ENCODE assay signal across 11 cellular contexts in the genomic region with DNA sequence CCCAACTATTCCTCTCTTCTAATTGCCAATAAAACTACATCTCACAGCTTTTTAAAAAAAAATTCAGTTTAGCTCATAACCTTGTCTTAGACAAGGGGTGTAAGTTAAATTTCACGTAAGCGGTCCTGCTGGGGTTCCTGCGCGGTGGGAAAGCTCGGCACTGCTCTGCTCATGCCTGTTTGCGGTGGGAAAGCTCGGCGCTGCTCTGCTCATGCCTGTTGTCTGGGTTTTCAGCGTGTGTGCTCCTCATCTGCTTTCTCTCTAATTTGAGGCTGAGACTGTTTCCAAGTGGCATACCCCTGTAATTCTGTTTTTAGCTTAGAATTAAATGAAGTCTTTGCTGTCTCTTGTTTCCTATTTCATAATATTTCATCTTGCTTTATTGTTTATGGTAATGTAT. TPM values are rescaled to one million over a fixed set of nuclear protein-coding genes. Genes with fewer than 3 reads are reported as not detected.
DNase-seq lines count a peak whose midpoint lies in the region; ATAC-seq and TF ChIP-seq lines count a peak whose summit lies in the region.
"Had no signal": no experiment of that assay in that cellular context is flagged by ENCODE, and none has a peak within 500 bp of the region (broad histone marks: within the 10 kb centered on the region; RNA-seq: fewer than 3 reads in every experiment).

No MANE protein-coding gene starts in this region.

- H3K4me1 ChIP-seq in heart right ventricle (peaks cover 2 to 83% (median 64%) of the 10 kb centered on the region in 9 donors), smooth muscle cell (ENCODE audit: low read depth) (peaks cover 18% of the 10 kb centered on the region), mucosa of descending colon (ENCODE audit: low read depth) (peaks cover 20% of the 10 kb centered on the region)

- no peak overlapping the region for H3K27ac Mint-ChIP-seq in activated CD4-positive, alpha-beta T cell treated with anti-CD3 and anti-CD28 coated beads, Interleukin-2, amount 10 ng/mL, durations not matched to agents 7 days and 5 days
- H3K27ac Mint-ChIP-seq in activated B cell treated with CpG ODN at 0.5 μM for 24 hours: peak overlapping the region; percentile 90
- H3K27ac Mint-ChIP-seq: dendritic cell treated with granulocyte-macrophage colony-stimulating factor and Interleukin-4, amounts not matched to agents 40 ng/mL and 50 ng/mL, for 4 days had no signal

- H3K9me3 Mint-ChIP-seq in activated CD4-positive, alpha-beta T cell treated with anti-CD3 and anti-CD28 coated beads, Interleukin-2, amount 10 ng/mL, durations not matched to agents 7 days and 5 days: no peaks in the 10 kb centered on the region
- H3K9me3 Mint-ChIP-seq in activated B cell treated with CpG ODN at 0.5 μM for 24 hours: no peaks in the 10 kb centered on the region
- H3K9me3 Mint-ChIP-seq: dendritic cell treated with granulocyte-macrophage colony-stimulating factor and Interleukin-4, amounts not matched to agents 40 ng/mL and 50 ng/mL, for 4 days had no signal

- H3K36me3 ChIP-seq in heart right ventricle (no peaks in the 10 kb centered on the region), smooth muscle cell (ENCODE audit: low read depth) (no peaks in the 10 kb centered on the region), mucosa of descending colon (ENCODE audit: low read depth) (no peaks in the 10 kb centered on the region)
- H3K36me3 ChIP-seq: transverse colon had no signal

- H3K9ac ChIP-seq in smooth muscle cell (ENCODE audit: low read depth): peak overlapping the region; percentile 1

- no peaks in the 10 kb centered on the region for H3K27me3 Mint-ChIP-seq in activated CD4-positive, alpha-beta T cell treated with anti-CD3 and anti-CD28 coated beads, Interleukin-2, amount 10 ng/mL, durations not matched to agents 7 days and 5 days
- no peaks in the 10 kb centered on the region for H3K27me3 Mint-ChIP-seq in activated B cell treated with CpG ODN at 0.5 μM for 24 hours
- H3K27me3 Mint-ChIP-seq: dendritic cell treated with granulocyte-macrophage colony-stimulating factor and Interleukin-4, amounts not matched to agents 40 ng/mL and 50 ng/mL, for 4 days had no signal

- CTCF ChIA-PET in activated CD4-positive, alpha-beta T cell treated with anti-CD3 and anti-CD28 coated beads, Interleukin-2, amount 10 ng/mL, durations not matched to agents 7 days and 5 days (lab: Charles Lee): interaction anchor here (0.7 to 0.8 kb wide), 2 partner anchors 10 to 1608 kb away, joined by 3 to 4 read pairs; no protein-coding TSS in a partner anchor
- CTCF ChIA-PET in activated B cell treated with CpG ODN at 0.5 μM for 24 hours (lab: Charles Lee): no interaction called here

- H4K20me1 ChIP-seq in smooth muscle cell (ENCODE audit: low read depth): peaks cover 100% of the 10 kb centered on the region

- H3K27ac ChIP-seq in heart right ventricle (peak overlapping the region in 3 of 10 donors; percentile 10 to 37 (median 23)), smooth muscle cell (ENCODE audit: low read depth) (peak overlapping the region; percentile 56)
- H3K27ac ChIP-seq: transverse colon had no signal

- no peaks in the 10 kb centered on the region for H3K27me3 ChIP-seq in heart right ventricle
- H3K27me3 ChIP-seq in smooth muscle cell (ENCODE audit: low read depth): no peaks in the 10 kb centered on the region
- H3K27me3 ChIP-seq: transverse colon had no signal

- peak overlapping the region; percentile 34 for H3K4me2 ChIP-seq in smooth muscle cell

- POLR2A ChIA-PET in activated CD4-positive, alpha-beta T cell treated with anti-CD3 and anti-CD28 coated beads, Interleukin-2, amount 10 ng/mL, durations not matched to agents 7 days and 5 days (lab: Charles Lee): no interaction called here
- POLR2A ChIA-PET in activated B cell treated with CpG ODN at 0.5 μM for 24 hours (lab: Charles Lee): interaction anchor here (1.0 kb wide), 2 partner anchors 15 to 27 kb away, joined by 4 to 5 read pairs; no protein-coding TSS in a partner anchor

- H3F3A ChIP-seq in smooth muscle cell (ENCODE audit: low read depth): peaks cover 8% of the 10 kb centered on the region

- peaks cover 31% of the 10 kb centered on the region for H3K4me1 Mint-ChIP-seq in activated CD4-positive, alpha-beta T cell treated with anti-CD3 and anti-CD28 coated beads, Interleukin-2, amount 10 ng/mL, durations not matched to agents 7 days and 5 days
- H3K4me1 Mint-ChIP-seq in activated B cell treated with CpG ODN at 0.5 μM for 24 hours: peaks cover 88% of the 10 kb centered on the region

- no peak for DNase-seq in activated CD4-positive, alpha-beta T cell treated with anti-CD3 and anti-CD28 coated beads, Interleukin-2, amount 10 ng/mL, durations not matched to agents 7 days and 5 days
- no peak for DNase-seq in activated CD4-positive, alpha-beta T cell treated with anti-CD3 and anti-CD28 coated beads, Interleukin-2, amount 50 U/mL, for 4 hours
- no peak for DNase-seq in activated B cell treated with CpG ODN at 0.5 μM for 24 hours
- DNase-seq in heart right ventricle: no peak
- no peak for DNase-seq in smooth muscle cell (lab: John Stamatoyannopoulos, UW; ENCODE audit: unreplicated experiment)
- no peak for DNase-seq in amniotic stem cell (lab: John Stamatoyannopoulos, UW)
- no peak for DNase-seq in mucosa of descending colon
- DNase-seq in superior temporal gyrus (ENCODE audit: extremely low spot score): no peak
- DNase-seq: OCI-M1, transverse colon had no signal

- no peak overlapping the region for H2AFZ ChIP-seq in smooth muscle cell (ENCODE audit: low read depth)

- no peak for ATAC-seq in activated B cell treated with CpG ODN at 0.5 μM for 24 hours (ENCODE audit: low read depth)
- peak in 5 of 8 donors; percentile 46 to 76 (median 55) for ATAC-seq in heart right ventricle
- ATAC-seq in mucosa of descending colon: no peak

- peaks cover 11% of the 10 kb centered on the region for H3K36me3 Mint-ChIP-seq in activated CD4-positive, alpha-beta T cell treated with anti-CD3 and anti-CD28 coated beads, Interleukin-2, amount 10 ng/mL, durations not matched to agents 7 days and 5 days (ENCODE audit: low read depth)
- H3K36me3 Mint-ChIP-seq in activated B cell treated with CpG ODN at 0.5 μM for 24 hours (ENCODE audit: low read depth): peaks cover 19% of the 10 kb centered on the region

- intact Hi-C loops in activated B cell treated with CpG ODN at 0.5 μM for 24 hours (cut with micrococcal nuclease) (loop anchor here (2.0 to 5.0 kb wide), 3 partner anchors 13 to 181 kb away; no protein-coding TSS in a partner anchor), heart right ventricle (cut with DNase I) (no loop called here), mucosa of descending colon (cut with DNase I, micrococcal nuclease) (no loop called here)

- H3K4me3 ChIP-seq in heart right ventricle: peak overlapping the region in 7 of 10 donors; percentile 8 to 42 (median 36)
- H3K4me3 ChIP-seq in smooth muscle cell: no peak overlapping the region
- H3K4me3 ChIP-seq in mucosa of descending colon: no peak overlapping the region

- H3K4me3 Mint-ChIP-seq in activated CD4-positive, alpha-beta T cell treated with anti-CD3 and anti-CD28 coated beads, Interleukin-2, amount 10 ng/mL, durations not matched to agents 7 days and 5 days: peak overlapping the region; percentile 18
- H3K4me3 Mint-ChIP-seq in activated B cell treated with CpG ODN at 0.5 μM for 24 hours: peak overlapping the region; percentile 77
- H3K4me3 Mint-ChIP-seq: dendritic cell treated with granulocyte-macrophage colony-stimulating factor and Interleukin-4, amounts not matched to agents 40 ng/mL and 50 ng/mL, for 4 days had no signal

- WGBS in heart right ventricle, 2 donors: 58 to 71% methylated on average over 9 of the region's 9 CpGs
- WGBS in smooth muscle cell (ENCODE audit: low lambda C conversion rate): 81% methylated on average over 9 of the region's 9 CpGs

- TF ChIP-seq CTCF in activated B cell treated with CpG ODN at 0.5 μM for 24 hours (IDR thresholded peaks at IDR 0.05): no peak
- no peak for TF ChIP-seq CTCF in heart right ventricle (IDR thresholded peaks at IDR 0.05)
- TF ChIP-seq CTCF in smooth muscle cell (IDR thresholded peaks at IDR 0.05; ENCODE audit: borderline replicate concordance, insufficient read depth, poor library complexity, severe bottlenecking): no peak
- no peak for TF ChIP-seq CTCF in mucosa of descending colon (IDR thresholded peaks at IDR 0.05)

- H3K79me2 ChIP-seq in smooth muscle cell (ENCODE audit: low read depth): peaks cover 98% of the 10 kb centered on the region

- H3K9me3 ChIP-seq in heart right ventricle: no peaks in the 10 kb centered on the region
- no peaks in the 10 kb centered on the region for H3K9me3 ChIP-seq in smooth muscle cell (replicated peaks; ENCODE audit: low read depth)
- no peaks in the 10 kb centered on the region for H3K9me3 ChIP-seq in mucosa of descending colon
- H3K9me3 ChIP-seq: transverse colon had no signal

RNA-seq across cellular contexts. Expression of gene ARID1B, which starts 18.6 kb away (rescaled TPM):
- total RNA-seq in activated CD4-positive, alpha-beta T cell treated with anti-CD3 and anti-CD28 coated beads, Interleukin-2, amount 10 ng/mL, durations not matched to agents 7 days and 5 days: 10 to 100 TPM; 76.8 to 89.6 TPM
- total RNA-seq in activated B cell treated with CpG ODN at 0.5 μM for 24 hours (194 and 248 TPM in 2 replicates), heart right ventricle (10 to 100 TPM; 39.0 to 63.2 (median 53.0) TPM), smooth muscle cell (52.8 and 65.4 TPM in 2 replicates), mucosa of descending colon (100 to 1,000 TPM in 2 of 3 donors, 10 to 100 TPM in 1; 71.8 to 102 (median 101) TPM)
- polyA plus RNA-seq in heart right ventricle (10 to 100 TPM; 11.2 to 14.5 TPM), smooth muscle cell (30.1 and 40.2 TPM in 2 replicates)

Comparison
In these comparisons a context has a peak if more than half of its experiments do, and no peak if none do; other contexts are left out.
1. ATAC-seq: peak in heart right ventricle (5 of 8); none in activated B cell treated with CpG ODN at 0.5 μM for 24 hours (single experiment) and mucosa of descending colon (single experiment).
2. H3K4me3 ChIP-seq: peak in heart right ventricle (7 of 10); none in smooth muscle cell (single experiment) and mucosa of descending colon (single experiment).